Comparison of ENCODE assay signal across 2 cellular contexts in genomic region chr3:151881137-151881536, GRCh38.
TF ChIP-seq lines count a peak whose summit lies in the region.

No MANE protein-coding gene starts in this region.

TF ChIP-seq in GM23338, 12 proteins besides CTCF, POLR2A, EP300 and RAD21 (continued from another document):
- TF ChIP-seq ZNF462 (CRISPR knock-in tag; IDR thresholded peaks at IDR 0.05) (no peak), EZH2phosphoT487 (IDR thresholded peaks at IDR 0.05; ENCODE audit: unreplicated experiment) (no peak), STAT1 (IDR thresholded peaks at IDR 0.05; ENCODE audit: unreplicated experiment) (no peak), REST (IDR thresholded peaks at IDR 0.05; ENCODE audit: unreplicated experiment) (no peak), ETS1 (IDR thresholded peaks at IDR 0.05) (no peak), ZNF114 (CRISPR knock-in tag; IDR thresholded peaks at IDR 0.05) (no peak), EZH2 (IDR thresholded peaks at IDR 0.05; ENCODE audit: low read depth, unreplicated experiment) (no peak), POLR2AphosphoS5 (IDR thresholded peaks at IDR 0.05; ENCODE audit: low read depth) (no peak), ZNF331 (CRISPR knock-in tag; IDR thresholded peaks at IDR 0.05; ENCODE audit: low read depth) (no peak), JUNB (IDR thresholded peaks at IDR 0.05; ENCODE audit: unreplicated experiment) (no peak), CREB1 (CRISPR knock-in tag; IDR thresholded peaks at IDR 0.05; ENCODE audit: low read depth) (no peak)

TF ChIP-seq in K562, 482 proteins besides CTCF, POLR2A, EP300 and RAD21 (continued from another document):
- TF ChIP-seq IRF9 (tag; IDR thresholded peaks at IDR 0.05) (no peak), SMARCA5 (IDR thresholded peaks at IDR 0.05) (no peak), CBX3 (IDR thresholded peaks at IDR 0.05; ENCODE audit: borderline replicate concordance in 1 of 2, low read length in 2 of 2) (no peak), TGIF2 (CRISPR knock-in tag; IDR thresholded peaks at IDR 0.05) (no peak), RUNX1 (IDR thresholded peaks at IDR 0.05; ENCODE audit: low read depth) (no peak), KLF1 (tag; IDR thresholded peaks at IDR 0.05) (no peak), ZNF140 (CRISPR knock-in tag; IDR thresholded peaks at IDR 0.05) (no peak), DACH1 (IDR thresholded peaks at IDR 0.05; ENCODE audit: partially characterized antibody) (no peak), PRPF4 (IDR thresholded peaks at IDR 0.05; ENCODE audit: insufficient read depth, low read depth, low read length, poor library complexity, severe bottlenecking) (no peak), SMARCE1 (IDR thresholded peaks at IDR 0.05) (no peak), KDM5B (IDR thresholded peaks at IDR 0.05; ENCODE audit: insufficient replicate concordance, low read depth, low read length) (no peak), FOS (IDR thresholded peaks at IDR 0.05; ENCODE audit: extremely low read depth, insufficient read length) (no peak)
